ENCODE assay signal across 8 cellular contexts in the genomic region with DNA sequence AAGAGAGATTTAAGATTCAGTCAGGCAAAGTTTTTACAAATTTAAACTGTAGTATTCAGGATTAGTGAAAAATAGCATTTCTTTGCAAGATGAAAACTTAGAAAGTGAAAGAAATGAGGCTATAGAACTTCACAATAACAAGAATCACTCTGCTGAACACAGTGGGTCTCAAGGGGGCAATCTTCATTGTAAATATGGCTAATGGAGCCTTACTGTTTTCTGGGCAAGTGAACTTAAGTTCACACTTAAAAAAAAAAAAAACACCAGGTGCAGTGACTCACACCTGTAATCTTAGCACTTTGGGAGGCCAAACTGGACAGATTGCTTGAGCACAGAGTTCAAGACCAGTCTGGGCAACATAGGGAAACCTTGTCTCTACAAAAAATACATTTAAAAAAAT.
"Had no signal": no experiment of that assay in that cellular context is flagged by ENCODE, and none has a peak within 500 bp of the region (broad histone marks: within the 10 kb centered on the region; RNA-seq: fewer than 3 reads in every experiment).

No MANE protein-coding gene starts in this region.

- DNase-seq: GM23248, GOT3, H7, HFFc6, KG1 had no signal

- H3K27ac Mint-ChIP-seq: HFFc6 had no signal

- H3K4me3 Mint-ChIP-seq: HFFc6 had no signal

- ATAC-seq: HCT116, HepG2, K562 had no signal
